In the genomic region with DNA sequence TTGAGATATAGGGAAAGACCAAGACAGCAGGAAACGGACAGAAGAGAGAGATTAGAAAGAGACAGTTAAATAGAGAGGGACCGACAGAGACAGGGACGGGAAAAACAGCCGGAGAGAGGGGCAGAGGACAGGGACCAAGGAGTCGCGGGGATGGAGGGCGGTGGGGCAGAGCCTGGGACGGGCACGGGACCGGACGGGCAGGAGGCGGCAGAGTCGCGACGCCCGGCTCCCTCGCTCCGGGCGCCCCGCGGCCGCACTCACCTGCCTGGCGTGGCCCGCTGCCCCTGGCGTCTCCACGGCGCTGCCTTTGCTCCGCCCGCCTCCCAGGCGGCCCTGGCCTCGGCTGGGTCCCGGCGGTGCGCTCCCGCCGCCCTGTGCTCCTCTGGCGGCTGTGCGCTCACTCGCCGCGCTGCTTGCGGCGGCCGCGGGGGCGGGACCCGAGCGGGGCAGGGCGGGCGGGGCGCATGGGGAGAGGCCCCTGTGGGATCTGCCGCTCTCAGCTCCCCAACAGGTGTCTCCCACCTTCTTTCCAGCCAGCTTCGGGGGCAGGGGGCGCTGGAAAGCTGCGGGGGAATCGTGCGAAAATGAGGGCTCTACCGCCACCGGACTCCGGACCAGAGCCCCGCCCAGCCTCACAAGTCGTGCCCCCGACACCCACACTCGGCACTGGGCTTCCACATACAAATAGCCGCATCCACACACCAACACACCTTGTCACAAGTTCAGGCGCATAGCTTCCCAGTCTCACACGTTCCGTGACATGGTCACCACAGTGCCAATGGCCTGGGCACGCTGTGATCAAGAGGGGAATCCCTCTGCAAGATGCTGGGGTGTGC, we compare ENCODE assay signal across 8 cellular contexts. TPM values are rescaled to one million over a fixed set of nuclear protein-coding genes. Genes with fewer than 3 reads are reported as not detected.
DNase-seq lines count a peak whose midpoint lies in the region; ATAC-seq, FAIRE-seq and TF ChIP-seq lines count a peak whose summit lies in the region.

TSS of gene ARID3C (minus strand) at position 411 of the 836 bp plus-strand sequence. CDS start 1,052 bp downstream, outside the sequence.

- peak within 1 kb of the TSS; percentile 72 to 87 (median 79) for H3K4me3 Mint-ChIP-seq in brain
- peak within 1 kb of the TSS; percentile 75 for H3K4me3 Mint-ChIP-seq in stimulated activated memory B cell treated with anti-CD40 and anti-IgM and Interleukin-4, amounts not matched to agents 10 μg/mL and 1 μg/mL and 100 μg/mL, for 72 hours

- H3K4me3 ChIP-seq in SJCRH30 (peak within 1 kb of the TSS; percentile 23; the same call in 1 of the 2 replicates), kidney (ENCODE audit: low read length in 2 of 2) (peak within 1 kb of the TSS; percentile 23 to 52)

- peaks cover 67% of the 10 kb centered on the region for H3K27me3 Mint-ChIP-seq in brain
- H3K27me3 Mint-ChIP-seq in stimulated activated memory B cell treated with anti-CD40 and anti-IgM and Interleukin-4, amounts not matched to agents 10 μg/mL and 1 μg/mL and 100 μg/mL, for 72 hours, result peaks cover 65% of the 10 kb centered on the region

- no peak within 1 kb of the TSS for H3K9ac ChIP-seq in kidney (ENCODE audit: low read length in 2 of 2)

- FAIRE-seq in kidney (lab: Jason Lieb, UNC), result no peak

- H3K4me1 ChIP-seq in SJCRH30 (no peaks in the 10 kb centered on the region), kidney (ENCODE audit: control insufficient read depth in 1 of 2, insufficient read depth in 1 of 2, low read depth in 1 of 2, low read length in 2 of 2) (peaks cover 0 to 11% of the 10 kb centered on the region in 2 donors)

- intact Hi-C loops in kidney (cut with DNase I), result no loop called here

- DNase-seq in NCI-H2196 (lab: John Stamatoyannopoulos, UW; ENCODE audit: unreplicated experiment) (peak; percentile 65), NCI-H2196 treated with DMSO at 0.1 percent for 48 hours (lab: John Stamatoyannopoulos, UW; ENCODE audit: unreplicated experiment) (no peak), SJCRH30 (no peak), kidney (no peak), DMS114 treated with DMSO at 0.1 percent for 48 hours (lab: John Stamatoyannopoulos, UW; ENCODE audit: unreplicated experiment) (no peak)

- H3K9me3 Mint-ChIP-seq in brain, result no peaks in the 10 kb centered on the region
- H3K9me3 Mint-ChIP-seq in stimulated activated memory B cell treated with anti-CD40 and anti-IgM and Interleukin-4, amounts not matched to agents 10 μg/mL and 1 μg/mL and 100 μg/mL, for 72 hours, result no peaks in the 10 kb centered on the region

- peak; percentile 82 for ATAC-seq in stimulated activated memory B cell treated with anti-CD40 and anti-IgM and Interleukin-4, amounts not matched to agents 10 μg/mL and 1 μg/mL and 100 μg/mL, for 72 hours
- ATAC-seq in HG02852 (IDR thresholded peaks at IDR 0.05; ENCODE audit: unreplicated experiment), result no peak

- H3K9me3 ChIP-seq in SJCRH30 (replicated peaks) (no peaks in the 10 kb centered on the region), kidney (ENCODE audit: control insufficient read depth in 1 of 2, low read length in 2 of 2) (no peaks in the 10 kb centered on the region)

- no peaks in the 10 kb centered on the region for H3K36me3 ChIP-seq in SJCRH30
- no peaks in the 10 kb centered on the region for H3K36me3 ChIP-seq in kidney (ENCODE audit: control insufficient read depth in 1 of 2, insufficient read depth in 2 of 2, low read length in 2 of 2)

- H3K36me3 Mint-ChIP-seq in brain, result no peaks in the 10 kb centered on the region
- no peaks in the 10 kb centered on the region for H3K36me3 Mint-ChIP-seq in stimulated activated memory B cell treated with anti-CD40 and anti-IgM and Interleukin-4, amounts not matched to agents 10 μg/mL and 1 μg/mL and 100 μg/mL, for 72 hours

- no peak within 1 kb of the TSS for H3K27ac ChIP-seq in SJCRH30
- no peak within 1 kb of the TSS for H3K27ac ChIP-seq in kidney (ENCODE audit: low read depth in 2 of 2, low read length in 2 of 2)

- TF ChIP-seq CTCF in brain (conservative IDR thresholded peaks at IDR 0.05) (no peak), kidney (IDR thresholded peaks at IDR 0.05; ENCODE audit: borderline replicate concordance, extremely low read depth, insufficient read depth) (peak; percentile 2)

- peaks cover 35% of the 10 kb centered on the region for H3K27me3 ChIP-seq in SJCRH30

- peaks cover 44% of the 10 kb centered on the region for H3K4me1 Mint-ChIP-seq in brain
- peaks cover 23% of the 10 kb centered on the region for H3K4me1 Mint-ChIP-seq in stimulated activated memory B cell treated with anti-CD40 and anti-IgM and Interleukin-4, amounts not matched to agents 10 μg/mL and 1 μg/mL and 100 μg/mL, for 72 hours

- H3K27ac Mint-ChIP-seq in brain, result peak within 1 kb of the TSS in 2 of 5 experiments; percentile 10 to 52
- H3K27ac Mint-ChIP-seq in stimulated activated memory B cell treated with anti-CD40 and anti-IgM and Interleukin-4, amounts not matched to agents 10 μg/mL and 1 μg/mL and 100 μg/mL, for 72 hours, result peak within 1 kb of the TSS; percentile 3

RNA-seq across cellular contexts. Expression of gene ARID3C, which starts in this region (rescaled TPM):
- 0.13 TPM in 1 of 2 replicates, not detected in the other for total RNA-seq in SJCRH30 (2014; rRNA removed; shearing (Covaris generic))
- polyA plus RNA-seq in brain (ENCODE audit: insufficient read depth, low read depth, low replicate concordance) (not detected), kidney (ENCODE audit: insufficient read depth, low read depth, low replicate concordance) (not detected)
- not detected for total RNA-seq in kidney
